ENCODE assay signal across 13 cellular contexts in the genomic region with DNA sequence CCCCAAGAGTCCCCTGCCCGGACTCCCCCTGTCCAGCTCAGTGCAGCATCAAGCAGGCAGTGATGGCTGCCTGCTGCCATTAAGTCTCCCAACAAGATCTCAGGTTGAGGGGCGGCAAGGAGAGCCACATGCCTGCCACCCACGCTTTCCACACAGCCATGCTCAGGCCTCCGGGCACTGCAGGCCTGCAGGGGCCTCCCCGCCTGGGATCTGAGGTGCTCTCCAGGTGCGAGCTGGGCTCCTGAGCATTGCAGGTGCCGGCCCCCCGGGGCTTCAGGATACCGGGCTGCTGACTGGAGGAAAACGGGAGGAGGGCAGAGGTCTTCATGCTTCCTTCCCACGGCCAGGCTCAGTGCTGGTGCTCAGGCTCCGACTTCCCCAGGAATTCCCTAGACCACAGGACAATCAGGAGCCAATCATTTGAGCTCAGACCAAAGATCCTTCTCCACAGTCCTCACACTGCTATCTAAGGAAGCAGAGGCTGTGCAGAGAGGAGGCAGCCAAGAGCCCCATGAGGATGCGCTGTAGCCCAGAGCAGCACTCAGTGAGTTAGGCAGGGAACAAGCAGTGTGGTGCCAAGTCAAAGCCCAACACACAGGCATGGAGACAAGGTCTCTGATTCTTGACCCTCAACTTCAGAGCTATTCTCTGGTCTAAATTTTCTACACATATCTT. TPM values are rescaled to one million over a fixed set of nuclear protein-coding genes. Genes with fewer than 3 reads are reported as not detected.
DNase-seq lines count a peak whose midpoint lies in the region; ATAC-seq and TF ChIP-seq lines count a peak whose summit lies in the region.
"Had no signal": no experiment of that assay in that cellular context is flagged by ENCODE, and none has a peak within 500 bp of the region (broad histone marks: within the 10 kb centered on the region; RNA-seq: fewer than 3 reads in every experiment).

No MANE protein-coding gene starts in this region.

- 0 out of 2 replicates have a peak, but pooled peaks have one; percentile 20 for TF ChIP-seq CTCF in BJ (IDR thresholded peaks at IDR 0.05; ENCODE audit: insufficient read depth, low read depth, low read length)

- CTCF ChIA-PET in BJ (lab: Yijun Ruan, JAX) = interaction anchor here (0.9 to 3.0 kb wide), 6 partner anchors 11 to 98 kb away, joined by 3 to 12 read pairs (median 4); no protein-coding TSS in a partner anchor

- H4K91ac ChIP-seq in trophoblast cell (ENCODE audit: low read depth, low read length) = no peak overlapping the region

- no peak overlapping the region for H2AFZ ChIP-seq in trophoblast cell (ENCODE audit: insufficient read depth, low read length, poor library complexity)

- H2AK5ac ChIP-seq in trophoblast cell (ENCODE audit: low read length) = no peak overlapping the region

- H3K27ac ChIP-seq in trophoblast cell (ENCODE audit: low read depth, low read length) = no peak overlapping the region
- H3K27ac ChIP-seq: psoas muscle had no signal

- H3K14ac ChIP-seq in trophoblast cell (ENCODE audit: low read length) = no peak overlapping the region

- H3K27me3 ChIP-seq in BJ (ENCODE audit: control insufficient read depth, insufficient read depth, low read length) (no peaks in the 10 kb centered on the region), trophoblast cell (ENCODE audit: insufficient read depth, low read length) (no peaks in the 10 kb centered on the region)

- WGBS in trophoblast cell (ENCODE audit: extremely low coverage, insufficient coverage, insufficient read length) = no CpG with 5 or more reads among the region's 13 CpGs

- H2BK5ac ChIP-seq in trophoblast cell (ENCODE audit: low read depth, low read length, poor library complexity) = no peak overlapping the region

- H3K79me2 ChIP-seq in trophoblast cell (ENCODE audit: control insufficient read depth, insufficient read depth, low read length, poor library complexity) = no peaks in the 10 kb centered on the region

- POLR2A ChIA-PET in BJ (lab: Charles Lee) = no interaction called here

- no peak overlapping the region for H4K12ac ChIP-seq in trophoblast cell (ENCODE audit: low read depth, low read length)

- ATAC-seq in GM21717 (IDR thresholded peaks at IDR 0.05; ENCODE audit: unreplicated experiment) = no peak
- ATAC-seq: psoas muscle had no signal

- H2BK12ac ChIP-seq in trophoblast cell (ENCODE audit: low read length) = no peak overlapping the region

- no peak overlapping the region for H3K4ac ChIP-seq in trophoblast cell (ENCODE audit: low read depth, low read length)

- H3K9ac ChIP-seq in trophoblast cell (ENCODE audit: low read length) = no peak overlapping the region

- peaks cover 3% of the 10 kb centered on the region for H3K9me3 ChIP-seq in trophoblast cell (ENCODE audit: insufficient read depth, low read depth, low read length)
- H3K9me3 ChIP-seq: psoas muscle had no signal

- no peak overlapping the region for H3K23ac ChIP-seq in trophoblast cell (ENCODE audit: low read length)

- H3K4me3 ChIP-seq in BJ (ENCODE audit: low read depth, low read length) (no peak overlapping the region), trophoblast cell (ENCODE audit: low read depth, low read length) (no peak overlapping the region)
- H3K4me3 ChIP-seq: psoas muscle had no signal

- H3K18ac ChIP-seq in trophoblast cell (ENCODE audit: low read length) = no peak overlapping the region

- DNase-seq in BJ (ENCODE audit: low read depth) (no peak), HK-2 (ENCODE audit: unreplicated experiment) (peak; percentile 37), cerebellar cortex (ENCODE audit: low spot score) (peak; percentile 52), kidney tubule cell (ENCODE audit: low spot score) (peak; percentile 42), NCI-H187 treated with DMSO at 0.1 percent for 48 hours (lab: John Stamatoyannopoulos, UW) (no peak), trophoblast cell (no peak)
- no peak for DNase-seq in activated CD4-positive, alpha-beta T cell treated with anti-CD3 and anti-CD28 coated beads, Interleukin-2, amount 50 U/mL, for 48 hours
- DNase-seq: activated CD4-positive, alpha-beta memory T cell treated with anti-CD3 and anti-CD28 coated beads for 36 hours; activated naive CD8-positive, alpha-beta T cell treated with anti-CD3 and anti-CD28 coated beads, Interleukin-2, amount 10 ng/mL, durations not matched to agents 7 days and 5 days; effector memory CD4-positive, alpha-beta T cell; NCI-H1694; psoas muscle had no signal

- peaks cover 12 to 14% of the 10 kb centered on the region in 2 experiments for H3K4me1 ChIP-seq in trophoblast cell (ENCODE audit: control insufficient read depth in 1 of 2, insufficient read depth in 2 of 2, low read length in 2 of 2)

- H3K79me1 ChIP-seq in trophoblast cell (ENCODE audit: low read length) = peaks cover 2% of the 10 kb centered on the region

- H3K4me2 ChIP-seq in trophoblast cell (ENCODE audit: low read length) = no peak overlapping the region

- H3K36me3 ChIP-seq in BJ (ENCODE audit: control insufficient read depth, insufficient read depth, low read length) (peaks cover 9% of the 10 kb centered on the region), trophoblast cell (ENCODE audit: control insufficient read depth in 1 of 2, insufficient read depth in 2 of 2, low read length in 2 of 2) (peaks cover 59 to 61% of the 10 kb centered on the region in 2 experiments)

- no peak overlapping the region for H2BK120ac ChIP-seq in trophoblast cell (ENCODE audit: insufficient read depth, low read length, poor library complexity)

- H4K8ac ChIP-seq in trophoblast cell (ENCODE audit: low read depth, low read length) = no peak overlapping the region

RNA-seq across cellular contexts. Expression of gene PYGB, which starts 52.7 kb away (rescaled TPM):
- polyA plus RNA-seq in BJ (2011; rRNA removed) = 45.9 and 68.8 TPM in 2 replicates
- polyA minus RNA-seq in BJ (2011; rRNA and poly(A)+ RNA removed) = 65.7 and 82.5 TPM in 2 replicates
- polyA plus RNA-seq in trophoblast cell (2013) = 21.3 and 22.0 TPM in 2 replicates

Comparison
In these comparisons a context has a peak if more than half of its experiments do, and no peak if none do; other contexts are left out.
1. DNase-seq: peak in HK-2 (single experiment), cerebellar cortex (single experiment) and kidney tubule cell (single experiment); none in BJ (single experiment), activated CD4-positive, alpha-beta T cell treated with anti-CD3 and anti-CD28 coated beads, Interleukin-2, amount 50 U/mL, for 48 hours (0 of 2), NCI-H187 treated with DMSO at 0.1 percent for 48 hours (single experiment) and trophoblast cell (0 of 2).